22 cellular contexts compared by ENCODE assay signal in the genomic region with DNA sequence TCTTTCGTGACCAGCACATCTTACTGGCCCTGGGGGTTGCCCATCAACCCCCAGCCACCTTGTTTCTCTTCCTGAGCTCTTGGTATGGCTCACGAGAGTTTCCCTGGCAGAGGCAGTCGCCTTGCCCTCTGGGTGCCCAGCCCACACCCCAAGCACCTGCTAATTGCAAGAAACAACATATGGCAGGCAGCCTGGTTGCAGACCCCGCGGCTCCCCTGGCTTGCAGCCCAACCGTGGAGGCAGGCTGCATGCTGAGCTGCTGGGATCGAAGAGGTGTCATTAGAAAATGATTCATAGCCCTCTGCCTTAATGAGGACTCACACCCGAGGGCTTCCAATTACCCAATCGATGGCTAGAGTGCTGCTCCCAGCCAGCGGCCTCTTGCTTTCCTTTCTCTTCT.
DNase-seq lines count a peak whose midpoint lies in the region; ATAC-seq lines count a peak whose summit lies in the region.
"Had no signal": no experiment of that assay in that cellular context is flagged by ENCODE, and none has a peak within 500 bp of the region (broad histone marks: within the 10 kb centered on the region; RNA-seq: fewer than 3 reads in every experiment).

No MANE protein-coding gene starts in this region.

- peak; percentile 45 for DNase-seq in D341Med (ENCODE audit: low spot score)
- peak; percentile 43 for DNase-seq in NCI-H1105 (lab: John Stamatoyannopoulos, UW)
- peak; percentile 18 for DNase-seq in NCI-H446 treated with DMSO at 0.1 percent for 48 hours (lab: John Stamatoyannopoulos, UW)
- peak; percentile 11 for DNase-seq in mucosa of gallbladder (ENCODE audit: low spot score)
- no peak for DNase-seq in HUDEP-2 (lab: John Stamatoyannopoulos, UW; ENCODE audit: unreplicated experiment in 76 of 76)
- no peak for DNase-seq in NCI-H187 (lab: John Stamatoyannopoulos, UW)
- DNase-seq: activated CD4-positive, alpha-beta T cell treated with anti-CD3 and anti-CD28 coated beads, Interleukin-2, amount 10 ng/mL, durations not matched to agents 24 days and 14 days; activated effector memory CD4-positive, alpha-beta T cell treated with anti-CD3 and anti-CD28 coated beads, Interleukin-2, amount 50 U/mL, for 16 hours; activated naive CD8-positive, alpha-beta T cell treated with anti-CD3 and anti-CD28 coated beads for 36 hours; activated T-cell treated with anti-CD3 and anti-CD28 coated beads, Interleukin-2, amount 50 U/mL, for 1 hour; aorta; gastrocnemius medialis; GM23248; Kasumi-1; lower lobe of right lung; natural killer cell; NCI-H1930; SHP77; SW 1271; WERI-Rb-1 had no signal

- no peak for ATAC-seq in HG03439 (IDR thresholded peaks at IDR 0.05; ENCODE audit: unreplicated experiment)
- ATAC-seq: gastrocnemius medialis; lower lobe of right lung; natural killer cell; stimulated activated effector memory CD8-positive, alpha-beta T cell treated with anti-CD3 and anti-CD28 coated beads, Interleukin-12 subunit alpha, Interleukin-12 subunit beta, amount 100 ng/mL, for 72 hours had no signal

Comparison
In these comparisons a context has a peak if more than half of its experiments do, and no peak if none do; other contexts are left out.
1. DNase-seq: peak in D341Med (single experiment), NCI-H1105 (single experiment), NCI-H446 treated with DMSO at 0.1 percent for 48 hours (single experiment) and mucosa of gallbladder (single experiment); none in HUDEP-2 (0 of 76) and NCI-H187 (0 of 2).